ENCODE assay signal across 13 cellular contexts in genomic region chr16:361341-361871, GRCh38. TPM values are rescaled to one million over a fixed set of nuclear protein-coding genes. Genes with fewer than 3 reads are reported as not detected.
DNase-seq lines count a peak whose midpoint lies in the region; ATAC-seq and TF ChIP-seq lines count a peak whose summit lies in the region.
"Had no signal": no experiment of that assay in that cellular context is flagged by ENCODE, and none has a peak within 500 bp of the region (broad histone marks: within the 10 kb centered on the region; RNA-seq: fewer than 3 reads in every experiment).

No MANE protein-coding gene starts in this region.

- H4K5ac ChIP-seq in IMR-90 (ENCODE audit: low read depth, low read length), result no peak overlapping the region

- H2AFZ ChIP-seq in IMR-90 (replicated peaks; ENCODE audit: low read length, poor library complexity), result no peak overlapping the region

- intact Hi-C loops in IMR-90 (cut with micrococcal nuclease), result no loop called here
- intact Hi-C loops in colonic mucosa (cut with DNase I), result loop anchor here (5.0 to 10.0 kb wide), 2 partner anchors 137 to 254 kb away; partner anchors contain the start of gene LUC7L
- intact Hi-C loops in vagina (cut with DNase I), result no loop called here

- H4K91ac ChIP-seq in IMR-90 (ENCODE audit: insufficient read depth, low read depth, low read length), result no peak overlapping the region

- peak; percentile 19 for DNase-seq in GM06990 (ENCODE audit: extremely low read depth, insufficient read length)
- no peak for DNase-seq in IMR-90
- DNase-seq in WTC11 (ENCODE audit: low spot score), result no peak
- DNase-seq in neural crest cell (ENCODE audit: low read depth, low spot score), result no peak
- DNase-seq in colonic mucosa, result no peak
- no peak for DNase-seq in vagina (ENCODE audit: extremely low spot score in 2 of 2)
- DNase-seq: tibial artery had no signal

- H4K20me1 ChIP-seq in IMR-90 (ENCODE audit: insufficient read depth, low read length), result no peaks in the 10 kb centered on the region

- H3K9ac ChIP-seq in IMR-90 (ENCODE audit: low read depth, low read length), result no peak overlapping the region
- no peak overlapping the region for H3K9ac ChIP-seq in colonic mucosa (ENCODE audit: low read depth in 2 of 2, low read length in 2 of 2)

- no peak overlapping the region for H3K4ac ChIP-seq in IMR-90 (ENCODE audit: low read depth, low read length)

- H3K27me3 Mint-ChIP-seq in WTC11 (ENCODE audit: low read depth) (no peaks in the 10 kb centered on the region), neural crest cell (ENCODE audit: low read depth) (peaks cover 5% of the 10 kb centered on the region)
- H3K27me3 Mint-ChIP-seq: brain; stimulated activated naive CD8-positive, alpha-beta T cell treated with anti-CD3 and anti-CD28 coated beads, Interleukin-15, Interleukin-2, amounts not matched to agents 100 ng/mL and 50 ng/mL, for 24 hours had no signal

- H3K23ac ChIP-seq in IMR-90 (ENCODE audit: low read depth, low read length), result no peak overlapping the region

- no peaks in the 10 kb centered on the region for H3K27me3 ChIP-seq in GM06990 (replicated peaks; ENCODE audit: control insufficient read depth, insufficient read depth, low read length)
- no peaks in the 10 kb centered on the region for H3K27me3 ChIP-seq in IMR-90 (ENCODE audit: control insufficient read depth, insufficient read depth, low read length)
- H3K27me3 ChIP-seq in colonic mucosa, result no peaks in the 10 kb centered on the region
- no peaks in the 10 kb centered on the region for H3K27me3 ChIP-seq in vagina

- TF ChIP-seq POLR2A in IMR-90 (IDR thresholded peaks at IDR 0.05; ENCODE audit: low read depth, low read length) (no peak), vagina (IDR thresholded peaks at IDR 0.05) (no peak)

- H3K4me3 ChIP-seq in GM06990 (replicated peaks; ENCODE audit: low read depth, low read length) (no peak overlapping the region), IMR-90 (ENCODE audit: insufficient read depth, low read depth, low read length) (no peak overlapping the region), colonic mucosa (no peak overlapping the region), vagina (no peak overlapping the region)
- H3K4me3 ChIP-seq: smooth muscle cell, tibial artery had no signal

- H3K9me3 Mint-ChIP-seq in WTC11 (no peaks in the 10 kb centered on the region), neural crest cell (no peaks in the 10 kb centered on the region)
- H3K9me3 Mint-ChIP-seq: activated naive CD8-positive, alpha-beta T cell treated with anti-CD3 and anti-CD28 coated beads for 36 hours; activated T-helper 2 cell treated with anti-CD3 and anti-CD28 coated beads, Interferon-gamma antibody, Interleukin-2, Interleukin-4, amounts not matched to agents 10 μg/mL and 5 μg/mL and 100 μg/mL, durations not matched to agents 14 hours and 24 hours and 36 hours; stimulated activated naive CD8-positive, alpha-beta T cell treated with anti-CD3 and anti-CD28 coated beads, Interleukin-15, Interleukin-2, amounts not matched to agents 100 ng/mL and 50 ng/mL, for 24 hours had no signal

- 78% methylated on average over 23 of the region's 30 CpGs; no CpG with 5 or more reads in 1 of the 2 experiments for WGBS in IMR-90 (ENCODE audit: extremely low coverage in 2 of 2, insufficient read length in 1 of 2), 2 experiments

- H3K36me3 Mint-ChIP-seq in WTC11 (no peaks in the 10 kb centered on the region), neural crest cell (ENCODE audit: low read depth) (no peaks in the 10 kb centered on the region)
- H3K36me3 Mint-ChIP-seq: brain had no signal

- H2BK15ac ChIP-seq in IMR-90 (ENCODE audit: low read depth, low read length), result no peak overlapping the region

- no peak overlapping the region for H3K56ac ChIP-seq in IMR-90 (ENCODE audit: extremely low read depth, insufficient read depth, low read length)

- H2BK120ac ChIP-seq in IMR-90 (ENCODE audit: low read depth, low read length), result no peak overlapping the region

- H4K8ac ChIP-seq in IMR-90 (ENCODE audit: low read depth in 2 of 2, low read length in 2 of 2), result no peak overlapping the region

- POLR2A ChIA-PET in IMR-90 (lab: Charles Lee; ENCODE audit: unreplicated experiment) (no interaction called here), WTC11 (lab: Charles Lee) (interaction anchor here (0.6 kb wide), 1 partner anchor 40 kb away, joined by 3 read pairs; the partner anchor contains the start of gene DECR2)

- H3K4me3 Mint-ChIP-seq in WTC11 (no peak overlapping the region), neural crest cell (peak overlapping the region; percentile 70)

- H3K79me1 ChIP-seq in IMR-90 (ENCODE audit: low read depth in 1 of 2, low read length in 2 of 2), result no peaks in the 10 kb centered on the region

- H3K4me1 ChIP-seq in IMR-90 (ENCODE audit: control insufficient read depth, insufficient read depth, low read length) (no peaks in the 10 kb centered on the region), colonic mucosa (no peaks in the 10 kb centered on the region), vagina (no peaks in the 10 kb centered on the region)

- no peak overlapping the region for H3K18ac ChIP-seq in IMR-90 (ENCODE audit: low read depth, low read length)

- no peak overlapping the region for H3K27ac ChIP-seq in IMR-90 (ENCODE audit: insufficient read depth, low read length)
- H3K27ac ChIP-seq in colonic mucosa, result no peak overlapping the region
- no peak overlapping the region for H3K27ac ChIP-seq in vagina
- H3K27ac ChIP-seq: tibial artery had no signal

- no peaks in the 10 kb centered on the region for H3K9me1 ChIP-seq in IMR-90 (ENCODE audit: insufficient read depth, low read length)

- no peaks in the 10 kb centered on the region for H3K9me3 ChIP-seq in IMR-90 (ENCODE audit: control insufficient read depth, insufficient read depth, low read length)
- no peaks in the 10 kb centered on the region for H3K9me3 ChIP-seq in colonic mucosa
- H3K9me3 ChIP-seq in vagina, result no peaks in the 10 kb centered on the region
- H3K9me3 ChIP-seq: tibial artery had no signal

- no peak overlapping the region for H3K14ac ChIP-seq in IMR-90 (replicated peaks; ENCODE audit: low read depth, low read length)

- ATAC-seq in IMR-90 (ENCODE audit: low read depth) (no peak), WTC11 (0 out of 2 replicates have a peak, but pooled peaks have one; percentile 5), HG02623 (IDR thresholded peaks at IDR 0.05; ENCODE audit: unreplicated experiment) (no peak)

- dilution Hi-C loops in IMR-90 (cut with HindIII; ENCODE audit: low sequenced_read_pairs, unreplicated experiment), result no loop called here

- no peak overlapping the region for H2AK5ac ChIP-seq in IMR-90 (ENCODE audit: low read depth, low read length)

- no peak overlapping the region for H2BK5ac ChIP-seq in IMR-90 (ENCODE audit: low read depth, low read length, poor library complexity, severe bottlenecking)

- CTCF ChIA-PET in IMR-90 (lab: Yijun Ruan, JAX) (interaction anchor here (1.0 to 2.2 kb wide), 5 partner anchors 9 to 265 kb away, joined by 3 to 10 read pairs (median 4); partner anchors contain the start of genes DECR2 and MRPL28), WTC11 (lab: Charles Lee) (interaction anchor here (0.5 to 2.7 kb wide), 25 partner anchors 9 to 295 kb away, joined by 3 to 42 read pairs (median 8); partner anchors contain the start of genes ARHGDIG, AXIN1, FAM234A and LUC7L)

- no peak overlapping the region for H2BK20ac ChIP-seq in IMR-90 (ENCODE audit: low read depth, low read length)

- TF ChIP-seq CTCF in GM06990 (IDR thresholded peaks at IDR 0.05; ENCODE audit: insufficient read depth, low read length, poor library complexity, severe bottlenecking), result no peak
- TF ChIP-seq CTCF in IMR-90 (conservative IDR thresholded peaks at IDR 0.05; ENCODE audit: low read depth, low read length), result no peak
- no peak for TF ChIP-seq CTCF in WTC11 (IDR thresholded peaks at IDR 0.05)
- TF ChIP-seq CTCF in neural crest cell (conservative IDR thresholded peaks at IDR 0.05), result no peak
- no peak for TF ChIP-seq CTCF in colonic mucosa (IDR thresholded peaks at IDR 0.05)
- TF ChIP-seq CTCF in vagina (IDR thresholded peaks at IDR 0.05), result no peak

- H3K4me1 Mint-ChIP-seq in WTC11, result no peaks in the 10 kb centered on the region
- peaks cover 5% of the 10 kb centered on the region for H3K4me1 Mint-ChIP-seq in neural crest cell

- H3K27ac Mint-ChIP-seq in WTC11, result no peak overlapping the region
- no peak overlapping the region for H3K27ac Mint-ChIP-seq in neural crest cell (ENCODE audit: unreplicated experiment)
- H3K27ac Mint-ChIP-seq: activated naive CD8-positive, alpha-beta T cell treated with anti-CD3 and anti-CD28 coated beads for 36 hours; activated T-helper 2 cell treated with anti-CD3 and anti-CD28 coated beads, Interferon-gamma antibody, Interleukin-2, Interleukin-4, amounts not matched to agents 10 μg/mL and 5 μg/mL and 100 μg/mL, durations not matched to agents 14 hours and 24 hours and 36 hours; stimulated activated naive CD8-positive, alpha-beta T cell treated with anti-CD3 and anti-CD28 coated beads, Interleukin-15, Interleukin-2, amounts not matched to agents 100 ng/mL and 50 ng/mL, for 24 hours had no signal

- peaks cover under 1% of the 10 kb centered on the region; the same call in 1 of the 2 replicates for H3K36me3 ChIP-seq in GM06990 (ENCODE audit: control insufficient read depth, insufficient read depth, low read length)
- H3K36me3 ChIP-seq in IMR-90 (ENCODE audit: control insufficient read depth, insufficient read depth, low read length), result peaks cover 1% of the 10 kb centered on the region; the same call in 1 of the 2 replicates
- H3K36me3 ChIP-seq in colonic mucosa, result no peaks in the 10 kb centered on the region
- H3K36me3 ChIP-seq in vagina, result peaks cover 0 to 2% of the 10 kb centered on the region in 2 donors

- no peak for TF ChIP-seq RAD21 in IMR-90 (IDR thresholded peaks at IDR 0.05; ENCODE audit: low read length)

- H3K4me2 ChIP-seq in IMR-90 (ENCODE audit: low read depth, low read length), result no peak overlapping the region
- H3K4me2 ChIP-seq: smooth muscle cell had no signal

- peak overlapping the region; percentile 19 for H2AK9ac ChIP-seq in IMR-90 (replicated peaks; ENCODE audit: low read depth, low read length, poor library complexity)

- in situ Hi-C loops in IMR-90 (cut with MboI; ENCODE audit: low sequenced_read_pairs), result no loop called here

- BruUV-seq in IMR-90 (replicated peaks; lab: Mats Ljungman, UMichigan), result no TSS peak

RNA-seq across cellular contexts. Expression of gene AXIN1, which starts 8.9 kb away (rescaled TPM):
- total RNA-seq in IMR-90 (2012; rRNA removed) (10.9 and 11.9 TPM in 2 replicates), WTC11 (2021) (48.0 to 50.3 TPM (median 48.9 TPM) in 3 replicates), neural crest cell (36.4 and 38.2 TPM in 2 replicates), colonic mucosa (10 to 100 TPM; 33.4 to 34.3 TPM), vagina (16.9 TPM)
- polyA plus RNA-seq in IMR-90 (2012; rRNA removed), result 14.2 and 15.1 TPM in 2 replicates
- 18.6 and 22.1 TPM in 2 replicates for polyA plus RNA-seq in IMR-90 (2012; cell fraction: cytosol; rRNA removed)
- polyA plus RNA-seq in IMR-90 (2012; cell fraction: nucleus; rRNA removed; ENCODE audit: low replicate concordance), result 19.0 and 28.1 TPM in 2 replicates

RNA-seq across cellular contexts. Expression of gene MRPL28, which starts 8.9 kb away (rescaled TPM):
- total RNA-seq in IMR-90 (2012; rRNA removed), result 104 and 106 TPM in 2 replicates
- polyA plus RNA-seq in IMR-90 (2012; rRNA removed), result 181 and 255 TPM in 2 replicates
- polyA plus RNA-seq in IMR-90 (2012; cell fraction: cytosol; rRNA removed), result 224 and 350 TPM in 2 replicates
- polyA plus RNA-seq in IMR-90 (2012; cell fraction: nucleus; rRNA removed; ENCODE audit: low replicate concordance), result 81.5 and 129 TPM in 2 replicates
- 119 to 144 TPM (median 140 TPM) in 3 replicates for total RNA-seq in WTC11 (2021)
- total RNA-seq in neural crest cell, result 80.4 and 84.6 TPM in 2 replicates
- 10 to 100 TPM; 59.4 to 75.4 TPM for total RNA-seq in colonic mucosa
- 96.5 TPM for total RNA-seq in vagina

RNA-seq across cellular contexts. Expression of gene PGAP6, which starts 20.4 kb away (rescaled TPM):
- 49.1 and 56.1 TPM in 2 replicates for total RNA-seq in IMR-90 (2012; rRNA removed)
- 124 and 125 TPM in 2 replicates for polyA plus RNA-seq in IMR-90 (2012; rRNA removed)
- polyA plus RNA-seq in IMR-90 (2012; cell fraction: cytosol; rRNA removed), result 60.8 and 173 TPM in 2 replicates
- polyA plus RNA-seq in IMR-90 (2012; cell fraction: nucleus; rRNA removed; ENCODE audit: low replicate concordance), result 138 and 443 TPM in 2 replicates
- 104 to 108 TPM (median 107 TPM) in 3 replicates for total RNA-seq in WTC11 (2021)
- 56.4 and 62.0 TPM in 2 replicates for total RNA-seq in neural crest cell
- 100 to 1,000 TPM in 1 of 2 donors, 10 to 100 TPM in 1; 99.6 to 102 TPM for total RNA-seq in colonic mucosa
- 38.3 TPM for total RNA-seq in vagina

RNA-seq across cellular contexts. Expression of gene NME4, which starts 35.6 kb away (rescaled TPM):
- total RNA-seq in IMR-90 (2012; rRNA removed) (123 and 124 TPM in 2 replicates), WTC11 (2021) (467 to 550 TPM (median 535 TPM) in 3 replicates), neural crest cell (233 and 254 TPM in 2 replicates), colonic mucosa (10 to 100 TPM; 38.3 to 63.6 TPM), vagina (88.6 TPM)
- 288 and 406 TPM in 2 replicates for polyA plus RNA-seq in IMR-90 (2012; rRNA removed)
- 464 and 725 TPM in 2 replicates for polyA plus RNA-seq in IMR-90 (2012; cell fraction: cytosol; rRNA removed)
- polyA plus RNA-seq in IMR-90 (2012; cell fraction: nucleus; rRNA removed; ENCODE audit: low replicate concordance), result 233 and 407 TPM in 2 replicates

RNA-seq across cellular contexts. Expression of gene DECR2, which starts 40.3 kb away (rescaled TPM):
- 3.9 TPM in 2 replicates for total RNA-seq in IMR-90 (2012; rRNA removed)
- 26.7 and 29.6 TPM in 2 replicates for polyA plus RNA-seq in IMR-90 (2012; rRNA removed)
- polyA plus RNA-seq in IMR-90 (2012; cell fraction: cytosol; rRNA removed), result 14.9 and 32.6 TPM in 2 replicates
- polyA plus RNA-seq in IMR-90 (2012; cell fraction: nucleus; rRNA removed; ENCODE audit: low replicate concordance), result 68.9 and 165 TPM in 2 replicates
- 37.8 to 43.6 TPM (median 40.7 TPM) in 3 replicates for total RNA-seq in WTC11 (2021)
- total RNA-seq in neural crest cell, result 22.4 and 25.7 TPM in 2 replicates
- total RNA-seq in colonic mucosa, result 10 to 100 TPM; 31.3 to 50.2 TPM
- total RNA-seq in vagina, result 17.9 TPM
